23 cellular contexts compared by ENCODE assay signal in the genomic region with DNA sequence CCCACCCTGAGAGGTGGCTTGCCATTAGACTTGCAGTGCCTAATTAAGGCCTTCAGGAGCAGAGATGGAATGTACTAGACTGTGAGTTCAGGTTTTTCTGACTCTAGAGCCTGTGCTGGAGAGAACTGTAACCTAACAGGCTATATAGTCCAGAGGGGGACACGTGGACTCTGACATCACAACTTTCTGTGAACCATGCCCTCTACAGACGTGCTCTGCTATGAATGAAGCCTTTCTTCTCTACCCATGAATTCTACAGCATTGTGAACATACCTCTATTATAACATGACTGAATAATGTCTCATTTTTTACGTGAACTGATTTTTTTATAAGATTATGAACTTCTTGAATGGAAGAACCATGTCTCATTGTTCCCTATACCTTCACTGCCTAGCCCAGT.
"Had no signal": no experiment of that assay in that cellular context is flagged by ENCODE, and none has a peak within 500 bp of the region (broad histone marks: within the 10 kb centered on the region; RNA-seq: fewer than 3 reads in every experiment).

No MANE protein-coding gene starts in this region.

- H3K4me2 ChIP-seq: neural progenitor cell had no signal

- H3K4me3 ChIP-seq: coronary artery, heart right ventricle, lower lobe of right lung, neural progenitor cell, stomach, suprapubic skin, transverse colon, uterus had no signal

- ATAC-seq: activated T-cell treated with anti-CD3 and anti-CD28 coated beads, Interleukin-2, amount 50 U/mL, for 4 hours; lower lobe of right lung; naive thymus-derived CD8-positive, alpha-beta T cell; stimulated activated effector memory CD8-positive, alpha-beta T cell treated with anti-CD3 and anti-CD28 coated beads, Interleukin-12 subunit alpha, Interleukin-12 subunit beta, amount 100 ng/mL, for 72 hours had no signal

- H3K9ac ChIP-seq: neural progenitor cell had no signal

- H2AFZ ChIP-seq: neural progenitor cell had no signal

- H3K4me1 ChIP-seq: lower lobe of right lung, neural progenitor cell, stomach, suprapubic skin, transverse colon, uterus had no signal

- H3K27me3 ChIP-seq: heart right ventricle, neural progenitor cell, stomach, suprapubic skin, transverse colon, uterus had no signal

- H3K36me3 ChIP-seq: neural progenitor cell, transverse colon, uterus had no signal

- H3K9me3 ChIP-seq: heart right ventricle, lower lobe of right lung, stomach, suprapubic skin, transverse colon, uterus had no signal

- H3K27ac ChIP-seq: coronary artery, lower lobe of right lung, neural progenitor cell, stomach, suprapubic skin, transverse colon, uterus had no signal

- DNase-seq: activated CD4-positive, alpha-beta T cell treated with anti-CD3 and anti-CD28 coated beads for 4 hours; activated CD4-positive, alpha-beta T cell treated with anti-CD3 and anti-CD28 coated beads, Interleukin-2, amount 50 U/mL, for 48 hours; activated CD4-positive, CD25-positive, alpha-beta regulatory T cell; activated CD8-positive, alpha-beta memory T cell treated with anti-CD3 and anti-CD28 coated beads, Interleukin-2, amount 50 U/mL, for 48 hours; activated naive CD4-positive, alpha-beta T cell treated with anti-CD3 and anti-CD28 coated beads for 36 hours; activated naive CD8-positive, alpha-beta T cell treated with anti-CD3 and anti-CD28 coated beads, Interleukin-2, amount 10 ng/mL, durations not matched to agents 7 days and 5 days; activated T-cell treated with anti-CD3 and anti-CD28 coated beads, Interleukin-2, amount 50 U/mL, for 4 hours; amniotic stem cell; cerebellar nuclear complex; endodermal cell; heart right ventricle; islet precursor cell; lower lobe of right lung; naive thymus-derived CD8-positive, alpha-beta T cell; retina; stimulated activated CD4-positive, alpha-beta T cell treated with anti-CD3 and anti-CD28 coated beads, Interleukin-2, amount 100 ng/mL, for 24 hours; stomach; transverse colon; uterus had no signal
